Comparison of ENCODE assay signal across 8 cellular contexts in genomic region chr11:63813035-63813562, GRCh38. TPM values are rescaled to one million over a fixed set of nuclear protein-coding genes. Genes with fewer than 3 reads are reported as not detected.
DNase-seq lines count a peak whose midpoint lies in the region; ATAC-seq and TF ChIP-seq lines count a peak whose summit lies in the region.

Gene SPINDOC, plus strand, starts transcription at chr11:63813456. Its CDS starts 231 bp downstream, at chr11:63813687.

- in situ Hi-C loops in IMR-90 (cut with MboI; ENCODE audit: low sequenced_read_pairs), result no loop called here

- H3K79me2 ChIP-seq in fibroblast of lung (ENCODE audit: control insufficient read depth, insufficient read depth, low read length), result peaks cover 40% of the 10 kb centered on the region

- TF ChIP-seq CTCF in IMR-90 (conservative IDR thresholded peaks at IDR 0.05; ENCODE audit: low read depth, low read length) (no peak), fibroblast of lung (conservative IDR thresholded peaks at IDR 0.05 in 1 of 2, IDR thresholded peaks at IDR 0.05 in 1 of 2; ENCODE audit: low read depth in 1 of 2, low read length in 2 of 2) (no peak)

- no peaks in the 10 kb centered on the region for H3K36me3 Mint-ChIP-seq in naive B cell
- peaks cover 22% of the 10 kb centered on the region for H3K36me3 Mint-ChIP-seq in stimulated activated memory B cell treated with anti-CD40 and anti-IgM and Interleukin-4, amounts not matched to agents 10 μg/mL and 1 μg/mL and 100 μg/mL, for 72 hours

- peaks cover 16 to 25% (median 18%) of the 10 kb centered on the region in 3 donors for H3K4me1 Mint-ChIP-seq in naive B cell
- H3K4me1 Mint-ChIP-seq in stimulated activated memory B cell treated with anti-CD40 and anti-IgM and Interleukin-4, amounts not matched to agents 10 μg/mL and 1 μg/mL and 100 μg/mL, for 72 hours, result peaks cover 24% of the 10 kb centered on the region

- H3K36me3 ChIP-seq in IMR-90 (ENCODE audit: control insufficient read depth, insufficient read depth, low read length) (peaks cover 21% of the 10 kb centered on the region), fibroblast of lung (ENCODE audit: control insufficient read depth, insufficient read depth, low read length) (peaks cover 9% of the 10 kb centered on the region)

- intact Hi-C loops in IMR-90 (cut with micrococcal nuclease), result loop anchor here (2.0 to 5.0 kb wide), 2 partner anchors 44 to 336 kb away; partner anchors contain the start of gene ZFTA

- no peak for TF ChIP-seq RAD21 in IMR-90 (IDR thresholded peaks at IDR 0.05; ENCODE audit: low read length)

- WGBS in IMR-90 (ENCODE audit: extremely low coverage in 2 of 2, insufficient read length in 1 of 2), 2 experiments, result 0% methylated on average over 29 of the region's 65 CpGs; no CpG with 5 or more reads in 1 of the 2 experiments

- peak within 1 kb of the TSS; percentile 99 for H2AK9ac ChIP-seq in IMR-90 (replicated peaks; ENCODE audit: low read depth, low read length, poor library complexity)

- H2BK120ac ChIP-seq in IMR-90 (ENCODE audit: low read depth, low read length), result no peak within 1 kb of the TSS

- peak within 1 kb of the TSS in 2 of 6 donors; percentile 34 to 52 for H3K27ac Mint-ChIP-seq in naive B cell
- H3K27ac Mint-ChIP-seq in stimulated activated memory B cell treated with anti-CD40 and anti-IgM and Interleukin-4, amounts not matched to agents 10 μg/mL and 1 μg/mL and 100 μg/mL, for 72 hours, result peak within 1 kb of the TSS; percentile 68

- H3K9ac ChIP-seq in IMR-90 (ENCODE audit: low read depth, low read length) (peak within 1 kb of the TSS; percentile 98), fibroblast of lung (ENCODE audit: insufficient read depth, low read length) (peak within 1 kb of the TSS; percentile 79)

- TF ChIP-seq POLR2A in IMR-90 (IDR thresholded peaks at IDR 0.05; ENCODE audit: low read depth, low read length), result peak; percentile 83

- peak within 1 kb of the TSS; percentile 81 for H4K5ac ChIP-seq in IMR-90 (ENCODE audit: low read depth, low read length)

- peak within 1 kb of the TSS; percentile 99 for H3K4me2 ChIP-seq in IMR-90 (ENCODE audit: low read depth, low read length)
- peak within 1 kb of the TSS; percentile 82 for H3K4me2 ChIP-seq in fibroblast of lung (ENCODE audit: extremely low read depth, insufficient read depth, low read length)

- peaks cover 22 to 56% of the 10 kb centered on the region in 2 experiments for H3K79me1 ChIP-seq in IMR-90 (ENCODE audit: low read depth in 1 of 2, low read length in 2 of 2)

- peak within 1 kb of the TSS; percentile 76 for H3K56ac ChIP-seq in IMR-90 (ENCODE audit: extremely low read depth, insufficient read depth, low read length)

- H3K14ac ChIP-seq in IMR-90 (replicated peaks; ENCODE audit: low read depth, low read length), result peak within 1 kb of the TSS; percentile 100

- H2AFZ ChIP-seq in IMR-90 (replicated peaks; ENCODE audit: low read length, poor library complexity), result peak within 1 kb of the TSS; percentile 97
- peak within 1 kb of the TSS; percentile 87 for H2AFZ ChIP-seq in fibroblast of lung (ENCODE audit: low read length)

- peak within 1 kb of the TSS; percentile 80 for H2BK5ac ChIP-seq in IMR-90 (ENCODE audit: low read depth, low read length, poor library complexity, severe bottlenecking)

- H2BK20ac ChIP-seq in IMR-90 (ENCODE audit: low read depth, low read length), result no peak within 1 kb of the TSS

- H4K91ac ChIP-seq in IMR-90 (ENCODE audit: insufficient read depth, low read depth, low read length), result peak within 1 kb of the TSS; percentile 88

- BruUV-seq in IMR-90 (replicated peaks; lab: Mats Ljungman, UMichigan), result no TSS peak

- H3K4me3 ChIP-seq in IMR-90 (ENCODE audit: insufficient read depth, low read depth, low read length) (peak within 1 kb of the TSS; percentile 98), fibroblast of lung (replicated peaks in 1 of 4; ENCODE audit: control extremely low read depth in 1 of 4, insufficient read depth in 1 of 4, low read depth in 3 of 4, low read length in 4 of 4) (peak within 1 kb of the TSS; percentile 88 to 95 (median 91))

- dilution Hi-C loops in IMR-90 (cut with HindIII; ENCODE audit: low sequenced_read_pairs, unreplicated experiment), result no loop called here

- H3K27me3 Mint-ChIP-seq in naive B cell, result no peaks in the 10 kb centered on the region
- H3K27me3 Mint-ChIP-seq in stimulated activated memory B cell treated with anti-CD40 and anti-IgM and Interleukin-4, amounts not matched to agents 10 μg/mL and 1 μg/mL and 100 μg/mL, for 72 hours, result no peaks in the 10 kb centered on the region

- H3K4me3 Mint-ChIP-seq in naive B cell, result peak within 1 kb of the TSS; percentile 75 to 93 (median 83)
- H3K4me3 Mint-ChIP-seq in stimulated activated memory B cell treated with anti-CD40 and anti-IgM and Interleukin-4, amounts not matched to agents 10 μg/mL and 1 μg/mL and 100 μg/mL, for 72 hours, result peak within 1 kb of the TSS; percentile 85

- no peaks in the 10 kb centered on the region for H3K27me3 ChIP-seq in IMR-90 (ENCODE audit: control insufficient read depth, insufficient read depth, low read length)
- H3K27me3 ChIP-seq in fibroblast of lung (ENCODE audit: control insufficient read depth, insufficient read depth, low read length), result no peaks in the 10 kb centered on the region

- H3K18ac ChIP-seq in IMR-90 (ENCODE audit: low read depth, low read length), result peak within 1 kb of the TSS; percentile 76; the same call in 1 of the 2 replicates

- H4K20me1 ChIP-seq in IMR-90 (ENCODE audit: insufficient read depth, low read length) (peaks cover 42% of the 10 kb centered on the region), fibroblast of lung (ENCODE audit: control insufficient read depth, extremely low read depth, insufficient read depth, low read length) (no peaks in the 10 kb centered on the region)

- peak within 1 kb of the TSS; percentile 95 for H3K27ac ChIP-seq in IMR-90 (ENCODE audit: insufficient read depth, low read length)
- peak within 1 kb of the TSS; percentile 68 for H3K27ac ChIP-seq in fibroblast of lung (ENCODE audit: insufficient read depth, low read length)

- peak within 1 kb of the TSS; percentile 71 to 86 for H4K8ac ChIP-seq in IMR-90 (ENCODE audit: low read depth in 2 of 2, low read length in 2 of 2)

- H3K23ac ChIP-seq in IMR-90 (ENCODE audit: low read depth, low read length), result peak within 1 kb of the TSS; percentile 92

- peak within 1 kb of the TSS; percentile 97 for H2AK5ac ChIP-seq in IMR-90 (ENCODE audit: low read depth, low read length)

- no peak within 1 kb of the TSS for H2BK15ac ChIP-seq in IMR-90 (ENCODE audit: low read depth, low read length)

- H3K9me3 ChIP-seq in IMR-90 (ENCODE audit: control insufficient read depth, insufficient read depth, low read length) (no peaks in the 10 kb centered on the region), fibroblast of lung (ENCODE audit: control insufficient read depth, insufficient read depth, low read depth, low read length) (no peaks in the 10 kb centered on the region)

- H3K9me3 Mint-ChIP-seq in naive B cell, result no peaks in the 10 kb centered on the region
- H3K9me3 Mint-ChIP-seq in stimulated activated memory B cell treated with anti-CD40 and anti-IgM and Interleukin-4, amounts not matched to agents 10 μg/mL and 1 μg/mL and 100 μg/mL, for 72 hours, result no peaks in the 10 kb centered on the region

- POLR2A ChIA-PET in IMR-90 (lab: Charles Lee; ENCODE audit: unreplicated experiment), result no interaction called here

- DNase-seq in DMS153 treated with DMSO at 0.1 percent for 48 hours (lab: John Stamatoyannopoulos, UW; ENCODE audit: unreplicated experiment) (peak; percentile 58), IMR-90 (peak; percentile 47), RKO (ENCODE audit: low spot score) (peak; percentile 78), fibroblast of lung (ENCODE audit: low read depth in 2 of 2) (peak; percentile 60 to 64), naive B cell (peak; percentile 65)
- DNase-seq in activated T-helper 1 cell treated with anti-CD3 and anti-CD28 coated beads, Interleukin-2, amount 50 U/mL, for 16 hours (ENCODE audit: low read depth in 1 of 2, low spot score in 1 of 2), result peak; percentile 29 to 61

- H3K9me1 ChIP-seq in IMR-90 (ENCODE audit: insufficient read depth, low read length), result peaks cover 9% of the 10 kb centered on the region

- peak within 1 kb of the TSS; percentile 99 for H3K4ac ChIP-seq in IMR-90 (ENCODE audit: low read depth, low read length)

- ATAC-seq in GM21528 (IDR thresholded peaks at IDR 0.05; ENCODE audit: low FRiP score, unreplicated experiment) (peak; percentile 64), IMR-90 (ENCODE audit: low read depth) (peak; percentile 96), naive B cell (ENCODE audit: low read depth in 2 of 2) (peak; percentile 91 to 92)
- ATAC-seq in stimulated activated memory B cell treated with anti-CD40 and anti-IgM and Interleukin-4, amounts not matched to agents 10 μg/mL and 1 μg/mL and 100 μg/mL, for 72 hours, result peak; percentile 96

- peaks cover 4% of the 10 kb centered on the region for H3K4me1 ChIP-seq in IMR-90 (ENCODE audit: control insufficient read depth, insufficient read depth, low read length)
- H3K4me1 ChIP-seq in fibroblast of lung (ENCODE audit: control insufficient read depth, extremely low read depth, insufficient read depth, low read length), result peaks cover 7% of the 10 kb centered on the region

- CTCF ChIA-PET in IMR-90 (lab: Yijun Ruan, JAX), result interaction anchor here (0.5 kb wide), 1 partner anchor 88 kb away, joined by 3 read pairs; no protein-coding TSS in a partner anchor

TF ChIP-seq in IMR-90, 13 proteins besides CTCF, POLR2A, EP300 and RAD21:
- TF ChIP-seq MXI1 (IDR thresholded peaks at IDR 0.05; ENCODE audit: borderline replicate concordance, low read depth, low read length) (peak; percentile 46; the same call in 1 of the 2 replicates), USF2 (IDR thresholded peaks at IDR 0.05; ENCODE audit: low read depth, low read length) (peak; percentile 72), MAZ (IDR thresholded peaks at IDR 0.05; ENCODE audit: borderline replicate concordance, low read depth, low read length) (peak; percentile 16; the same call in 1 of the 2 replicates), CEBPB (IDR thresholded peaks at IDR 0.05; ENCODE audit: low read depth, low read length) (no peak), RCOR1 (IDR thresholded peaks at IDR 0.05; ENCODE audit: insufficient replicate concordance, low read length) (no peak)

RNA-seq across cellular contexts. Expression of gene SPINDOC, which starts in this region (rescaled TPM):
- total RNA-seq in IMR-90 (2012; rRNA removed), result 10.0 and 11.9 TPM in 2 replicates
- polyA plus RNA-seq in IMR-90 (2012; rRNA removed), result 29.9 and 39.0 TPM in 2 replicates
- 34.0 and 34.1 TPM in 2 replicates for polyA plus RNA-seq in IMR-90 (2012; cell fraction: cytosol; rRNA removed)
- 23.5 and 34.0 TPM in 2 replicates for polyA plus RNA-seq in IMR-90 (2012; cell fraction: nucleus; rRNA removed; ENCODE audit: low replicate concordance)
- 10.7 and 10.8 TPM in 2 replicates for total RNA-seq in fibroblast of lung
- polyA plus RNA-seq in fibroblast of lung, result 10.9 and 13.9 TPM in 2 replicates
- polyA plus RNA-seq in fibroblast of lung (2012), result 15.7 and 22.1 TPM in 2 replicates
- polyA minus RNA-seq in fibroblast of lung (ENCODE audit: low replicate concordance), result 8.2 and 8.9 TPM in 2 replicates
- under 1 TPM; 0.24 to 0.78 (median 0.60) TPM for polyA plus RNA-seq in naive B cell (ENCODE audit: low read depth in 6 of 6)

Comparison
In these comparisons a context has a peak if more than half of its experiments do, and no peak if none do; other contexts are left out.
1. Peak in every context shown above with its lines: DNase-seq, ATAC-seq, H3K4me3 ChIP-seq and H3K27ac ChIP-seq.
2. Peak in DNase-seq and ATAC-seq in naive B cell; RNA of the gene not detected or under 1 TPM.